Comparison of ENCODE assay signal across 18 cellular contexts in genomic region chr3:37941608-37942540, GRCh38. TPM values are rescaled to one million over a fixed set of nuclear protein-coding genes. Genes with fewer than 3 reads are reported as not detected.
DNase-seq lines count a peak whose midpoint lies in the region; ATAC-seq, FAIRE-seq and TF ChIP-seq lines count a peak whose summit lies in the region.
"Had no signal": no experiment of that assay in that cellular context is flagged by ENCODE, and none has a peak within 500 bp of the region (broad histone marks: within the 10 kb centered on the region; RNA-seq: fewer than 3 reads in every experiment).

No MANE protein-coding gene starts in this region.

- H3K9me3 ChIP-seq in PC-9 (ENCODE audit: insufficient read depth, low read depth) (no peaks in the 10 kb centered on the region; the same call in 1 of the 2 replicates), mucosa of rectum (ENCODE audit: control insufficient read depth in 2 of 2, low read length in 2 of 2) (no peaks in the 10 kb centered on the region), tibial artery (no peaks in the 10 kb centered on the region)
- H3K9me3 ChIP-seq: left lung, neutrophil had no signal

- H4K20me1 ChIP-seq in PC-9 (ENCODE audit: insufficient read depth) = no peaks in the 10 kb centered on the region

- in situ Hi-C loops in GM13977 (cut with MboI; ENCODE audit: low pct_unique_long_range_greater_than_20kb, low sequenced_read_pairs, unreplicated experiment) = no loop called here

- H3K27ac ChIP-seq in PC-9 (peak overlapping the region; percentile 88; the same call in 1 of the 2 replicates), cingulate gyrus (ENCODE audit: low read depth, low read length) (peak overlapping the region; percentile 21), mucosa of rectum (ENCODE audit: low read depth in 2 of 2, low read length in 2 of 2) (peak overlapping the region; percentile 67 to 75), tibial artery (peak overlapping the region; percentile 35 to 50)
- H3K27ac ChIP-seq: cardiac muscle cell, neutrophil had no signal

- H3K4me2 ChIP-seq in PC-9 = 0 out of 2 replicates have a peak overlapping the region, but pooled peaks have one; percentile 16

- no peaks in the 10 kb centered on the region for H3K9me2 ChIP-seq in PC-9 (ENCODE audit: insufficient read depth)

- H3K79me2 ChIP-seq in PC-9 (ENCODE audit: low read depth) = peaks cover 74% of the 10 kb centered on the region

- CTCF ChIA-PET in PC-9 (lab: Charles Lee) = interaction anchor here (0.5 kb wide), 1 partner anchor 224 kb away, joined by 4 read pairs; the partner anchor contains the start of gene OXSR1

- H3K27me3 ChIP-seq in PC-9 (ENCODE audit: insufficient read depth, low read depth) (no peaks in the 10 kb centered on the region), mucosa of rectum (ENCODE audit: control insufficient read depth in 2 of 2, insufficient read depth in 2 of 2, low read length in 2 of 2) (no peaks in the 10 kb centered on the region), tibial artery (no peaks in the 10 kb centered on the region)
- H3K27me3 ChIP-seq: cardiac muscle cell, left lung, neutrophil had no signal

- H3F3A ChIP-seq in PC-9 (ENCODE audit: insufficient read depth, low read depth) = peaks cover 37% of the 10 kb centered on the region

- POLR2A ChIA-PET in PC-9 (lab: Charles Lee; ENCODE audit: unreplicated experiment) = no interaction called here

- H2AFZ ChIP-seq in PC-9 = no peak overlapping the region

- TF ChIP-seq POLR2A in GM12892 (IDR thresholded peaks at IDR 0.05; ENCODE audit: low read depth, low read length) = no peak

- FAIRE-seq in GM12892 (lab: Jason Lieb, UNC) = no peak

- ATAC-seq in GM21526 (IDR thresholded peaks at IDR 0.05; ENCODE audit: low FRiP score, unreplicated experiment) = no peak
- ATAC-seq: left lung; Panc1; stimulated activated naive CD8-positive, alpha-beta T cell treated with anti-CD3 and anti-CD28 coated beads, Interleukin-15, amount 100 ng/mL, for 72 hours had no signal

- no peaks in the 10 kb centered on the region for H3K36me3 ChIP-seq in PC-9 (ENCODE audit: low read depth)
- H3K36me3 ChIP-seq in mucosa of rectum (ENCODE audit: control insufficient read depth in 2 of 2, insufficient read depth in 2 of 2, low read length in 2 of 2) = no peaks in the 10 kb centered on the region
- no peaks in the 10 kb centered on the region for H3K36me3 ChIP-seq in tibial artery
- H3K36me3 ChIP-seq: cardiac muscle cell, left lung, neutrophil had no signal

- DNase-seq in PC-9 (no peak), tibial artery (no peak), GM12892 (ENCODE audit: insufficient read length) (no peak), GM13977 (ENCODE audit: low spot score) (no peak)
- DNase-seq: activated CD4-positive, CD25-positive, alpha-beta regulatory T cell treated with anti-CD3 and anti-CD28 coated beads, Interleukin-2, amount 50 U/mL, for 72 hours; activated CD8-positive, alpha-beta memory T cell treated with anti-CD3 and anti-CD28 coated beads, Interleukin-2, amount 50 U/mL, for 48 hours; activated naive CD4-positive, alpha-beta T cell treated with anti-CD3 and anti-CD28 coated beads, Interleukin-2, amount 50 U/mL, for 16 hours; C1 segment of cervical spinal cord; DND-41; left lung; NCI-H1436; stimulated activated naive CD8-positive, alpha-beta T cell treated with anti-CD3 and anti-CD28 coated beads, Interleukin-15, amount 100 ng/mL, for 72 hours had no signal

- no TSS peak for BruUV-seq in PC-9 (replicated peaks; lab: Mats Ljungman, UMichigan)

- intact Hi-C loops in PC-9 (cut with micrococcal nuclease; ENCODE audit: unreplicated experiment) (loop anchor here (10.0 kb wide), 1 partner anchor 1203 kb away; no protein-coding TSS in a partner anchor), tibial artery (cut with DNase I; ENCODE audit: low total_unique reads) (no loop called here)

- peaks cover 63% of the 10 kb centered on the region for H3K4me1 ChIP-seq in PC-9 (replicated peaks; ENCODE audit: insufficient read depth)
- H3K4me1 ChIP-seq in mucosa of rectum (ENCODE audit: control insufficient read depth in 2 of 2, insufficient read depth in 2 of 2, low read length in 2 of 2) = peaks cover 45 to 54% of the 10 kb centered on the region in 2 donors
- peaks cover 0 to 96% (median 63%) of the 10 kb centered on the region in 4 donors for H3K4me1 ChIP-seq in tibial artery

- TF ChIP-seq CTCF in PC-9 (conservative IDR thresholded peaks at IDR 0.05) (no peak), tibial artery (IDR thresholded peaks at IDR 0.05) (no peak), GM13977 (IDR thresholded peaks at IDR 0.05; ENCODE audit: extremely low read depth, insufficient read depth, missing control alignments) (no peak)

- H3K4me3 ChIP-seq in PC-9 (no peak overlapping the region), mucosa of rectum (ENCODE audit: low read length in 2 of 2) (peak overlapping the region; percentile 12 to 29), tibial artery (no peak overlapping the region)
- H3K4me3 ChIP-seq: cardiac muscle cell, left lung had no signal

- peak overlapping the region in 1 of 2 donors; percentile 7 for H3K9ac ChIP-seq in mucosa of rectum (ENCODE audit: low read depth in 1 of 2, low read length in 2 of 2)

RNA-seq across cellular contexts. Expression of gene VILL, which starts 48.7 kb away (rescaled TPM):
- total RNA-seq in PC-9 (2021) = 14.1 and 14.7 TPM in 2 replicates
- 4.0 TPM for polyA plus RNA-seq in GM12892 (2012; ENCODE audit: missing spikeins)

Comparison
In these comparisons a context has a peak if more than half of its experiments do, and no peak if none do; other contexts are left out.
1. H3K27ac ChIP-seq: peak in every context shown above with its lines; median percentile 88 in PC-9; 71 in mucosa of rectum; 42 in tibial artery; 21 in cingulate gyrus.
2. H3K4me3 ChIP-seq: peak in mucosa of rectum (2 of 2); none in PC-9 (single experiment) and tibial artery (0 of 2).